13 cellular contexts compared by ENCODE assay signal in the genomic region with DNA sequence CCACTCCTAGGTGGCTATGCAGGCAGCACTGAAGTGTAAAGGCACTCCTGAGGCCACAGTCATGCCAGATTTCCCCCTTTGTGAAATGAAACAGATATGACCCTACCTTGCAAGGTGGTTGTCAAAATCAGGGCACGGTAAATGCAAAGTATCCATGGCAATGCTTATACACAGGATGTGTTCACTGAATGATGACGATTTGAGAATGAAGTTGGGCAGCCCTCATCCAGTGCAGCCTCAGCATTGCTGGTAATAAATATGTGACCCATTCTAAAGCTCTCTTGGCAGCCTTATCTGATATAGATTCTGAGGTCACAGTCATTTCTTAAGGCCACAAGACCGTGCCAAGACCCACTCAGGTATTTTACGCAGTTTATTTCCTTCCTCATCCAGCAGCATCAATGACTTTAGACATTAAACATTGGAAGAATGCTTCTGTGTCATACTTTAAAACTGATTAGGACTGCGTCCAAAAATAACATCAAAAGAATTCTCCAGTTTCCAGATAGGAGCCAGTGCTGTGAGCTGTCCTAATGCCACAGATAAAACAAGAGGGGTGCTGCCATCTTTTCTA.
DNase-seq lines count a peak whose midpoint lies in the region; ATAC-seq, FAIRE-seq and TF ChIP-seq lines count a peak whose summit lies in the region.
"Had no signal": no experiment of that assay in that cellular context is flagged by ENCODE, and none has a peak within 500 bp of the region (broad histone marks: within the 10 kb centered on the region; RNA-seq: fewer than 3 reads in every experiment).

No MANE protein-coding gene starts in this region.

- intact Hi-C loops in OCI-LY7 (cut with micrococcal nuclease; ENCODE audit: unreplicated experiment): no loop called here

- H3K36me3 ChIP-seq in brain microvascular endothelial cell (replicated peaks): no peaks in the 10 kb centered on the region
- H3K36me3 ChIP-seq in OCI-LY7 (ENCODE audit: insufficient read depth, low read length): no peaks in the 10 kb centered on the region
- H3K36me3 ChIP-seq: BE2C had no signal

- H3K9me2 ChIP-seq in OCI-LY7 (ENCODE audit: insufficient read depth, low read length): no peaks in the 10 kb centered on the region

- H3K9me3 ChIP-seq in A549 (peaks cover 8% of the 10 kb centered on the region; the same call in 2 of the 3 replicates), OCI-LY7 (ENCODE audit: low read length) (peaks cover 6% of the 10 kb centered on the region; the same call in 1 of the 2 replicates)
- H3K9me3 ChIP-seq: BE2C had no signal

- no peaks in the 10 kb centered on the region for H4K20me1 ChIP-seq in OCI-LY7 (ENCODE audit: insufficient read depth, low read length)

- H2AFZ ChIP-seq in OCI-LY7 (ENCODE audit: low read length): no peak overlapping the region

- DNase-seq in A549 (ENCODE audit: low read depth in 1 of 2, low spot score in 1 of 2): peak in 1 of 2 experiments; percentile 52
- peak; percentile 34 for DNase-seq in HT-29 (ENCODE audit: low spot score)
- DNase-seq in brain microvascular endothelial cell: peak; percentile 78
- DNase-seq in kidney glomerular epithelial cell (lab: John Stamatoyannopoulos, UW): peak; percentile 97
- DNase-seq in iPS-NIHi7 (ENCODE audit: extremely low spot score): no peak
- no peak for DNase-seq in OCI-LY7 (ENCODE audit: low spot score)
- DNase-seq in NCI-H524 treated with DMSO at 0.1 percent for 48 hours (lab: John Stamatoyannopoulos, UW): no peak
- no peak for DNase-seq in GM10266 (ENCODE audit: extremely low spot score)
- DNase-seq: BE2C, H7, kidney, NCI-H187, retina had no signal

- BruUV-seq in OCI-LY7 (replicated peaks; lab: Mats Ljungman, UMichigan): no TSS peak

- no peak for TF ChIP-seq POLR2A in A549 (IDR thresholded peaks at IDR 0.05; ENCODE audit: low read length)

- ATAC-seq in A549: peak; percentile 52 to 70; a peak in 4 of 6 replicates

- in situ Hi-C loops in brain microvascular endothelial cell (cut with HindIII; ENCODE audit: low pct_ligation_motif_present, low sequenced_read_pairs): no loop called here

- TF ChIP-seq EP300 in A549 (IDR thresholded peaks at IDR 0.05): no peak

- CTCF ChIA-PET in A549 (lab: Yijun Ruan, JAX): interaction anchor here (1.0 to 1.9 kb wide), 6 partner anchors 10 to 132 kb away, joined by 3 to 7 read pairs (median 4); no protein-coding TSS in a partner anchor
- CTCF ChIA-PET in OCI-LY7 (lab: Charles Lee; ENCODE audit: unreplicated experiment): no interaction called here

- H3K27me3 ChIP-seq in brain microvascular endothelial cell (replicated peaks): no peaks in the 10 kb centered on the region
- H3K27me3 ChIP-seq: BE2C had no signal

- H3K79me2 ChIP-seq in OCI-LY7 (ENCODE audit: insufficient read depth, low read depth, low read length): no peaks in the 10 kb centered on the region

- peak overlapping the region in 1 of 2 experiments; percentile 5; a peak in 1 of 6 replicates for H3K27ac ChIP-seq in A549
- peak overlapping the region; percentile 37 for H3K27ac ChIP-seq in brain microvascular endothelial cell
- no peak overlapping the region for H3K27ac ChIP-seq in OCI-LY7 (ENCODE audit: low read depth, low read length, poor library complexity, severe bottlenecking)

- H3K4me1 ChIP-seq in A549 (peaks cover 13% of the 10 kb centered on the region), OCI-LY7 (ENCODE audit: insufficient read depth, low read length, poor library complexity, severe bottlenecking) (no peaks in the 10 kb centered on the region)
- H3K4me1 ChIP-seq: BE2C had no signal

- no peak for FAIRE-seq in A549 (lab: Jason Lieb, UNC)
- FAIRE-seq: kidney had no signal

- WGBS in A549 (ENCODE audit: missing lambda C conversion rate): 29% methylated on average over 5 of the region's 5 CpGs

- no peak for TF ChIP-seq RAD21 in A549 (conservative IDR thresholded peaks at IDR 0.05 in 1 of 2, IDR thresholded peaks at IDR 0.05 in 1 of 2)

- no peak overlapping the region for H3K4me3 ChIP-seq in A549
- no peak overlapping the region for H3K4me3 ChIP-seq in brain microvascular endothelial cell (ENCODE audit: low read depth, low read length)
- H3K4me3 ChIP-seq in OCI-LY7 (ENCODE audit: low read depth, low read length, poor library complexity, severe bottlenecking): no peak overlapping the region

- no peak for TF ChIP-seq CTCF in A549 (IDR thresholded peaks at IDR 0.05)
- no peak for TF ChIP-seq CTCF in brain microvascular endothelial cell (IDR thresholded peaks at IDR 0.05; ENCODE audit: low read depth, low read length, missing control alignments)
- no peak for TF ChIP-seq CTCF in OCI-LY7 (conservative IDR thresholded peaks at IDR 0.05; ENCODE audit: low read length)
- TF ChIP-seq CTCF in GM10266 (IDR thresholded peaks at IDR 0.05; ENCODE audit: control insufficient read depth, insufficient read depth, low read depth, missing control alignments): no peak

- POLR2A ChIA-PET in A549 (lab: Yijun Ruan, JAX): interaction anchor here (0.9 to 1.9 kb wide), 2 partner anchors 28 to 126 kb away, joined by 3 to 7 read pairs; a partner anchor contains a TSS
- POLR2A ChIA-PET in OCI-LY7 (lab: Charles Lee): interaction anchor here (0.6 to 1.5 kb wide), 3 partner anchors 10 to 120 kb away, joined by 3 to 8 read pairs (median 4); no protein-coding TSS in a partner anchor

- H3K4me2 ChIP-seq in A549 (peak overlapping the region; percentile 27), OCI-LY7 (ENCODE audit: low read length) (no peak overlapping the region)

TF ChIP-seq in A549, 52 proteins besides CTCF, POLR2A, EP300 and RAD21:
- TF ChIP-seq HDAC2 (IDR thresholded peaks at IDR 0.05): no peak
- TF ChIP-seq, protein P1, sequence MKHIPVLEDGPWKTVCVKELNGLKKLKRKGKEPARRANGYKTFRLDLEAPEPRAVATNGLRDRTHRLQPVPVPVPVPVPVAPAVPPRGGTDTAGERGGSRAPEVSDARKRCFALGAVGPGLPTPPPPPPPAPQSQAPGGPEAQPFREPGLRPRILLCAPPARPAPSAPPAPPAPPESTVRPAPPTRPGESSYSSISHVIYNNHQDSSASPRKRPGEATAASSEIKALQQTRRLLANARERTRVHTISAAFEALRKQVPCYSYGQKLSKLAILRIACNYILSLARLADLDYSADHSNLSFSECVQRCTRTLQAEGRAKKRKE (CRISPR knock-in tag; IDR thresholded peaks at IDR 0.05; ENCODE audit: low read depth): no peak
- peak; percentile 81; the same call in 1 of the 2 replicates for TF ChIP-seq FOXS1 (CRISPR knock-in tag; IDR thresholded peaks at IDR 0.05)
- no peak for TF ChIP-seq TP53 (CRISPR knock-in tag; IDR thresholded peaks at IDR 0.05)
- TF ChIP-seq CEBPB (IDR thresholded peaks at IDR 0.05): no peak
- no peak for TF ChIP-seq ZFP36 (IDR thresholded peaks at IDR 0.05; ENCODE audit: borderline replicate concordance, partially characterized antibody)
- TF ChIP-seq, protein P2, sequence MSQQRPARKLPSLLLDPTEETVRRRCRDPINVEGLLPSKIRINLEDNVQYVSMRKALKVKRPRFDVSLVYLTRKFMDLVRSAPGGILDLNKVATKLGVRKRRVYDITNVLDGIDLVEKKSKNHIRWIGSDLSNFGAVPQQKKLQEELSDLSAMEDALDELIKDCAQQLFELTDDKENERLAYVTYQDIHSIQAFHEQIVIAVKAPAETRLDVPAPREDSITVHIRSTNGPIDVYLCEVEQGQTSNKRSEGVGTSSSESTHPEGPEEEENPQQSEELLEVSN (IDR thresholded peaks at IDR 0.05; ENCODE audit: borderline replicate concordance, low read depth): no peak
- TF ChIP-seq MYC (IDR thresholded peaks at IDR 0.05; ENCODE audit: borderline replicate concordance, low read length): no peak
- peak; percentile 7 for TF ChIP-seq MAFK (IDR thresholded peaks at IDR 0.05; ENCODE audit: partially characterized antibody)
- peak; percentile 14; the same call in 1 of the 2 replicates for TF ChIP-seq JUNB (IDR thresholded peaks at IDR 0.05)
- no peak for TF ChIP-seq FOSL2 (IDR thresholded peaks at IDR 0.05)
- TF ChIP-seq FOSL2 (CRISPR knock-in tag; IDR thresholded peaks at IDR 0.05): peak; percentile 46

Comparison
In these comparisons a context has a peak if more than half of its experiments do, and no peak if none do; other contexts are left out.
1. DNase-seq: peak in HT-29 (single experiment), brain microvascular endothelial cell (single experiment) and kidney glomerular epithelial cell (single experiment); none in iPS-NIHi7 (single experiment), OCI-LY7 (single experiment), NCI-H524 treated with DMSO at 0.1 percent for 48 hours (single experiment) and GM10266 (single experiment).